Comparison of ENCODE assay signal across 20 cellular contexts in the genomic region with DNA sequence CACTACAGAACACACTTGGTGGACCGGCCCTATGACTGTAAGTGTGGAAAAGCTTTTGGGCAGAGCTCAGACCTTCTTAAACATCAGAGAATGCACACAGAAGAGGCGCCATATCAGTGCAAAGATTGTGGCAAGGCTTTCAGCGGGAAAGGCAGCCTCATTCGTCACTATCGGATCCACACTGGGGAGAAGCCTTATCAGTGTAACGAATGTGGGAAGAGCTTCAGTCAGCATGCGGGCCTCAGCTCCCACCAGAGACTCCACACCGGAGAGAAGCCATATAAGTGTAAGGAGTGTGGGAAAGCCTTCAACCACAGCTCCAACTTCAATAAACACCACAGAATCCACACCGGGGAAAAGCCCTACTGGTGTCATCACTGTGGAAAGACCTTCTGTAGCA.
"Had no signal": no experiment of that assay in that cellular context is flagged by ENCODE, and none has a peak within 500 bp of the region (broad histone marks: within the 10 kb centered on the region; RNA-seq: fewer than 3 reads in every experiment).

No MANE protein-coding gene starts in this region.

- DNase-seq: effector memory CD4-positive, alpha-beta T cell; gastrocnemius medialis; left colon; left ventricle myocardium superior; mesendoderm; naive thymus-derived CD4-positive, alpha-beta T cell; psoas muscle; retina; spleen; stimulated activated CD4-positive, alpha-beta T cell treated with anti-CD3 and anti-CD28 coated beads, Interleukin-2, amount 100 ng/mL, for 24 hours; stimulated activated CD4-positive, alpha-beta T cell treated with anti-CD3 and anti-CD28 coated beads, Interleukin-4, amount 100 ng/mL, for 4 hours; stimulated activated naive CD4-positive, alpha-beta T cell treated with Interleukin-2 at 50 U/mL for 16 hours had no signal

- H3K27me3 ChIP-seq: esophagus muscularis mucosa, gastrocnemius medialis, neutrophil, spleen had no signal

- H3K4me3 Mint-ChIP-seq: naive thymus-derived CD4-positive, alpha-beta T cell had no signal

- H3K9me3 ChIP-seq: esophagus muscularis mucosa, gastrocnemius medialis, neutrophil, psoas muscle had no signal

- H3K4me3 ChIP-seq: esophagus muscularis mucosa, gastrocnemius medialis, lung, psoas muscle, spleen had no signal

- FAIRE-seq: endometrium, keratinocyte, urothelium cell line had no signal

- H3K27ac ChIP-seq: epithelial cell of prostate, esophagus muscularis mucosa, gastrocnemius medialis, neutrophil, psoas muscle had no signal

- H3K4me1 ChIP-seq: psoas muscle had no signal

- H3K27me3 Mint-ChIP-seq: naive thymus-derived CD4-positive, alpha-beta T cell had no signal

- H3K27ac Mint-ChIP-seq: naive thymus-derived CD4-positive, alpha-beta T cell had no signal

- ATAC-seq: gastrocnemius medialis; left colon; left ventricle myocardium superior; naive thymus-derived CD4-positive, alpha-beta T cell; psoas muscle; sciatic nerve had no signal
